ENCODE assay signal across 8 cellular contexts in the genomic region with DNA sequence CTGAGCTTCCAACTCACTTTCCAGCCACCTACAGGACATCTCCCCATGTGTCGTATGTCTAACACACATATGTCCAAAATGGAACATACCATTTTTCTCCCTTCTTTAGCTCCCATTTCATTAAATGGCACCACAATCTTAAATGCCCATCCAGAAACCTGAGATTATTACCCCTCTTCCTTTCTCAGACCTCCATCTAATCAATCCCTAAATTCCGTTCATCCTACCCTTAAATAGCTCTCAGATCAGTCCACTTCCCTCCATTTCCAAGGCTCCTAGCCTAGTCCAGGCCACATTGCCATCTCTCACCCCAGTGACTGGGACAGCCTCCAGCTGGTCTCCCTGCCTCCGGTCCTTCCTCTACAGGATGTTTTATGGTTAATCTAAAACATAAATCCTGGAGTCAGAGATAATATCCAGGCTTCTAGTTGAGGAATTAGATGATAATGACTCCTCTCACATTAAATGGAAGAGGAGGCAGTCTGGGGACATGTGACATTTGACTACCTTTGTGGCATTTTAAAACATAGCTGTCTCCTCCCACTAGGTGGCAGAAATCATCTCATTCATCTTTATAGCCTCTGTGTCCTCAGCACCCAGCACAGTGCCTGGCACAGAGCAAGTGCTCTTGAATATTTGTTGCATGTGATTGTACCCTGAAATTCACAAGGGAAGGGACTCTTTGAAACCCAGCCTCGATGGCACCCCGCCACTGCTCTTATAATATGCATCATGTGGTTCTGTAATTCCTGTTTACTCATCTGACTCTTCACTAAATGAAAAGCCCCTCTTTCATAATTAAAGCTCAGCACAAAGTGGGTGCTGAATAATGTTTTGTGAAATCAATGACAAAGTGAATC.
DNase-seq lines count a peak whose midpoint lies in the region; ATAC-seq, FAIRE-seq and TF ChIP-seq lines count a peak whose summit lies in the region.

No MANE protein-coding gene starts in this region.

- no peak for FAIRE-seq in frontal cortex (lab: Jason Lieb, UNC)

- no peak for ATAC-seq in foreskin keratinocyte
- no peak for ATAC-seq in GM18520 (IDR thresholded peaks at IDR 0.05; ENCODE audit: unreplicated experiment)

- POLR2A ChIA-PET in BJ (lab: Charles Lee): no interaction called here

- no peaks in the 10 kb centered on the region; the same call in 1 of the 2 replicates for H3K36me3 ChIP-seq in BJ (ENCODE audit: control insufficient read depth, insufficient read depth, low read length)

- no peak overlapping the region for H3K27ac ChIP-seq in foreskin keratinocyte
- no peak overlapping the region for H3K27ac ChIP-seq in coronary artery

- peak; percentile 38 for TF ChIP-seq CTCF in BJ (IDR thresholded peaks at IDR 0.05; ENCODE audit: insufficient read depth, low read depth, low read length)
- peak; percentile 72 for TF ChIP-seq CTCF in GM12873 (IDR thresholded peaks at IDR 0.05; ENCODE audit: insufficient read depth, low read depth, low read length, missing control alignments)
- peak; percentile 56 for TF ChIP-seq CTCF in foreskin keratinocyte (conservative IDR thresholded peaks at IDR 0.05)
- TF ChIP-seq CTCF in coronary artery (IDR thresholded peaks at IDR 0.05): no peak

- H3K27me3 ChIP-seq in BJ (ENCODE audit: control insufficient read depth, insufficient read depth, low read length): peaks cover 13% of the 10 kb centered on the region
- H3K27me3 ChIP-seq in foreskin keratinocyte: no peaks in the 10 kb centered on the region

- H3K4me1 ChIP-seq in foreskin keratinocyte: no peaks in the 10 kb centered on the region

- CTCF ChIA-PET in BJ (lab: Yijun Ruan, JAX): interaction anchor here (0.5 to 3.8 kb wide), 10 partner anchors 10 to 193 kb away, joined by 3 to 23 read pairs (median 5); no protein-coding TSS in a partner anchor

- H3K4me3 ChIP-seq in BJ (ENCODE audit: low read depth, low read length) (no peak overlapping the region), coronary artery (no peak overlapping the region)

- DNase-seq in BJ (ENCODE audit: low read depth): no peak
- DNase-seq in RPMI8226: peak; percentile 56
- peak in 1 of 2 donors; percentile 9 for DNase-seq in foreskin keratinocyte
- peak; percentile 73 for DNase-seq in superior temporal gyrus (ENCODE audit: extremely low spot score)
- no peak for DNase-seq in frontal cortex (ENCODE audit: low spot score in 2 of 2)
- DNase-seq in coronary artery (ENCODE audit: low spot score): no peak

Comparison
In these comparisons a context has a peak if more than half of its experiments do, and no peak if none do; other contexts are left out.
1. DNase-seq: peak in RPMI8226 (single experiment) and superior temporal gyrus (single experiment); none in BJ (single experiment), frontal cortex (0 of 2) and coronary artery (single experiment).